In genomic region chr19:9075064-9075964, GRCh38 we compare ENCODE assay signal across 1 cellular context.
TF ChIP-seq lines count a peak whose summit lies in the region.

No MANE protein-coding gene starts in this region.

TF ChIP-seq in K562, 482 proteins besides CTCF, POLR2A, EP300 and RAD21 (continued from another document and continues in another):
- TF ChIP-seq USF1 (CRISPR knock-in tag; IDR thresholded peaks at IDR 0.05) (no peak), CBX3 (IDR thresholded peaks at IDR 0.05; ENCODE audit: borderline replicate concordance in 1 of 2, low read length in 2 of 2) (no peak), FOXM1 (IDR thresholded peaks at IDR 0.05; ENCODE audit: low read depth) (no peak), FOXM1 (CRISPR knock-in tag; IDR thresholded peaks at IDR 0.05; ENCODE audit: low read depth) (no peak), RBM15 (IDR thresholded peaks at IDR 0.05; ENCODE audit: insufficient read depth, low read length) (no peak), AFF4 (CRISPR knock-in tag; IDR thresholded peaks at IDR 0.05) (no peak), KLF6 (CRISPR knock-in tag; IDR thresholded peaks at IDR 0.05; ENCODE audit: borderline replicate concordance) (no peak), CBX2 (IDR thresholded peaks at IDR 0.05; ENCODE audit: insufficient read depth, low read length, poor library complexity, severe bottlenecking) (no peak), DNMT1 (IDR thresholded peaks at IDR 0.05) (no peak), RBFOX2 (IDR thresholded peaks at IDR 0.05; ENCODE audit: low read depth, low read length) (no peak), TEAD4 (IDR thresholded peaks at IDR 0.05; ENCODE audit: low read length) (peak; percentile 76), TEAD4 (CRISPR knock-in tag; IDR thresholded peaks at IDR 0.05; ENCODE audit: borderline replicate concordance) (no peak), ZNF12 (CRISPR knock-in tag; IDR thresholded peaks at IDR 0.05) (no peak), PHF21A (IDR thresholded peaks at IDR 0.05; ENCODE audit: borderline replicate concordance, low read depth) (no peak), SREBF1 (IDR thresholded peaks at IDR 0.05; ENCODE audit: borderline replicate concordance, low read depth, low read length) (no peak), RFX5 (IDR thresholded peaks at IDR 0.05; ENCODE audit: low read depth, low read length) (no peak), KLF13 (tag; IDR thresholded peaks at IDR 0.05; ENCODE audit: borderline replicate concordance, low read depth) (no peak), L3MBTL2 (IDR thresholded peaks at IDR 0.05) (peak; percentile 84), NCOA2 (IDR thresholded peaks at IDR 0.05; ENCODE audit: partially characterized antibody in 2 of 2) (no peak), RCOR1 (IDR thresholded peaks at IDR 0.05; ENCODE audit: borderline replicate concordance in 1 of 2, low read depth in 2 of 2, low read length in 2 of 2) (peak in 1 of 2 experiments; percentile 81; a peak in 2 of 4 replicates), PHB (CRISPR knock-in tag; IDR thresholded peaks at IDR 0.05) (no peak), HMG20B (CRISPR knock-in tag; IDR thresholded peaks at IDR 0.05) (no peak), ZNF24 (IDR thresholded peaks at IDR 0.05) (no peak; the same call in 1 of the 2 replicates), ZNF146 (CRISPR knock-in tag; IDR thresholded peaks at IDR 0.05; ENCODE audit: unreplicated experiment) (no peak), ZNF561 (CRISPR knock-in tag; conservative IDR thresholded peaks at IDR 0.05) (no peak), ZNF583 (CRISPR knock-in tag; IDR thresholded peaks at IDR 0.05) (no peak), ZNF280A (IDR thresholded peaks at IDR 0.05; ENCODE audit: low read depth, partially characterized antibody) (no peak), USF2 (CRISPR knock-in tag; IDR thresholded peaks at IDR 0.05) (no peak), ZBTB5 (IDR thresholded peaks at IDR 0.05) (no peak), ZBTB12 (CRISPR knock-in tag; IDR thresholded peaks at IDR 0.05) (no peak), LARP7 (IDR thresholded peaks at IDR 0.05) (no peak), GTF2F1 (IDR thresholded peaks at IDR 0.05; ENCODE audit: low read depth, low read length) (no peak), PREB (CRISPR knock-in tag; IDR thresholded peaks at IDR 0.05) (no peak), SLC30A9 (CRISPR knock-in tag; IDR thresholded peaks at IDR 0.05) (no peak), E2F6 (IDR thresholded peaks at IDR 0.05; ENCODE audit: borderline replicate concordance in 1 of 2, extremely low read depth in 1 of 2, insufficient read depth in 1 of 2, insufficient read length in 1 of 2, low read depth in 1 of 2, low read length in 1 of 2, poor library complexity in 1 of 2, severe bottlenecking in 1 of 2) (peak in 1 of 2 experiments; percentile 54), RAD51 (IDR thresholded peaks at IDR 0.05; ENCODE audit: borderline replicate concordance, low read depth) (no peak), ARHGAP35 (IDR thresholded peaks at IDR 0.05; ENCODE audit: partially characterized antibody) (no peak), VEZF1 (CRISPR knock-in tag; IDR thresholded peaks at IDR 0.05) (peak; percentile 100), HCFC1 (IDR thresholded peaks at IDR 0.05; ENCODE audit: low read depth, low read length) (no peak), ZNF408 (CRISPR knock-in tag; IDR thresholded peaks at IDR 0.05; ENCODE audit: low read depth) (no peak), TSHZ1 (CRISPR knock-in tag; IDR thresholded peaks at IDR 0.05) (no peak), ZNF311 (CRISPR knock-in tag; IDR thresholded peaks at IDR 0.05) (no peak), EWSR1 (IDR thresholded peaks at IDR 0.05; ENCODE audit: borderline replicate concordance, low read depth, partially characterized antibody) (no peak), CGGBP1 (CRISPR knock-in tag; IDR thresholded peaks at IDR 0.05) (no peak), TEAD1 (CRISPR knock-in tag; IDR thresholded peaks at IDR 0.05) (no peak), ZNF740 (CRISPR knock-in tag; IDR thresholded peaks at IDR 0.05) (no peak), ZNF740 (tag; IDR thresholded peaks at IDR 0.05) (no peak), BRF1 (IDR thresholded peaks at IDR 0.05; ENCODE audit: borderline replicate concordance, extremely low read depth, insufficient read length) (no peak), ZBTB8A (IDR thresholded peaks at IDR 0.05; ENCODE audit: partially characterized antibody) (no peak)
